Comparison of ENCODE assay signal across 17 cellular contexts in the genomic region with DNA sequence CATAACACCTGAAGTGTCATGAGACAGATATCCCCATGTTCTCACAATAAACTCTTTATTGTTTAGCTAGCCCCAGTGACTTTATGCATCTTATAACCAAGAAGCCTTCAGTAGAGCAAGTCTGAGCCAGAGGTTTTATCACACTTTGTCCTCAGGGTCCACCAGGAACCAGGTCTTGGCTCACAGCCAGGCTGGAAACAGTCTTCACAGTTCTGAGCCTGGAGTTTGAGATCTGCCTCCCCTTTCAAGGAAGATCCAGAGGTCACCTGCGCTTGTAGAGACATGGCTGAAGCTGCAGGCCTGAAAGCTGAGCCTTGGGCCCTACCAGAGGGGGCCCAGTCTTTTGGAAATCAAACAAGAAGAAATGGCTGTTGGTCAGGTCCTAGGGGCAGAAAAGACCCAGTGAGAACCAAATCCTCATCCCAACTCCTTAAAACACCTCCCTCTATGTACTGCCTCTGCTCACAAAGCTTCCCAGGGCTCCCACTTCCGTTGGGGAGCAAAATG. TPM values are rescaled to one million over a fixed set of nuclear protein-coding genes. Genes with fewer than 3 reads are reported as not detected.
A peak's percentile ranks its signal among the peaks of the same experiment; 100 is the strongest.
DNase-seq lines count a peak whose midpoint lies in the region; ATAC-seq and TF ChIP-seq lines count a peak whose summit lies in the region.
"Had no signal": no experiment of that assay in that cellular context is flagged by ENCODE, and none has a peak within 500 bp of the region (broad histone marks: within the 10 kb centered on the region; RNA-seq: fewer than 3 reads in every experiment).

No MANE protein-coding gene starts in this region.

- H3K36me3 Mint-ChIP-seq in CD4-positive, alpha-beta T cell (ENCODE audit: low read depth): peaks cover 64% of the 10 kb centered on the region
- H3K36me3 Mint-ChIP-seq in T-helper 17 cell (ENCODE audit: low read depth): peaks cover 17% of the 10 kb centered on the region

- H3K9me3 Mint-ChIP-seq in CD4-positive, alpha-beta T cell: no peaks in the 10 kb centered on the region
- H3K9me3 Mint-ChIP-seq: CD8-positive, alpha-beta memory T cell had no signal

- H3K27me3 Mint-ChIP-seq in CD4-positive, alpha-beta T cell: no peaks in the 10 kb centered on the region
- H3K27me3 Mint-ChIP-seq in T-helper 17 cell: no peaks in the 10 kb centered on the region
- H3K27me3 Mint-ChIP-seq: CD8-positive, alpha-beta memory T cell had no signal

- WGBS in prostate gland: 83% methylated on average over 2 of the region's 2 CpGs

- CTCF ChIA-PET in CD4-positive, alpha-beta T cell (lab: Charles Lee): no interaction called here

- no peak for TF ChIP-seq POLR2A in prostate gland (IDR thresholded peaks at IDR 0.05)
- TF ChIP-seq POLR2A in Peyer's patch (IDR thresholded peaks at IDR 0.05): no peak

- peaks cover 33% of the 10 kb centered on the region for H3K4me1 Mint-ChIP-seq in CD4-positive, alpha-beta T cell (ENCODE audit: low read depth)
- H3K4me1 Mint-ChIP-seq in T-helper 17 cell: peaks cover 38% of the 10 kb centered on the region

- no peak overlapping the region for H3K4me3 ChIP-seq in prostate gland
- H3K4me3 ChIP-seq in Peyer's patch: no peak overlapping the region
- H3K4me3 ChIP-seq in H7 (ENCODE audit: insufficient read depth, low read depth, low read length): no peak overlapping the region
- H3K4me3 ChIP-seq: BLaER1 treated with 17β-estradiol and CSF1 and Interleukin-3, amounts not matched to agents 10 nM and 100 nM had no signal

- TF ChIP-seq CTCF in CD4-positive, alpha-beta T cell (IDR thresholded peaks at IDR 0.05): no peak
- TF ChIP-seq CTCF in prostate gland (IDR thresholded peaks at IDR 0.05) (no peak), Peyer's patch (IDR thresholded peaks at IDR 0.05) (no peak)

- no peak overlapping the region for H3K4me3 Mint-ChIP-seq in CD4-positive, alpha-beta T cell
- H3K4me3 Mint-ChIP-seq in T-helper 17 cell: no peak overlapping the region

- no peak overlapping the region for H3K27ac Mint-ChIP-seq in CD4-positive, alpha-beta T cell
- H3K27ac Mint-ChIP-seq in T-helper 17 cell: peak overlapping the region; percentile 29

- POLR2A ChIA-PET in CD4-positive, alpha-beta T cell (lab: Charles Lee): interaction anchor here (1.1 to 2.4 kb wide), 3 partner anchors 12 to 83 kb away, joined by 3 to 6 read pairs (median 5); a partner anchor contains a TSS

- no peak for ATAC-seq in CD4-positive, alpha-beta T cell (ENCODE audit: poor library complexity)
- no peak for ATAC-seq in T-helper 17 cell
- ATAC-seq in GM18867 (IDR thresholded peaks at IDR 0.05; ENCODE audit: unreplicated experiment): no peak
- ATAC-seq: PC-3 had no signal

- intact Hi-C loops in CD4-positive, alpha-beta T cell (cut with DNase I, micrococcal nuclease): loop anchor here (5.0 to 10.0 kb wide), 6 partner anchors 65 to 1387 kb away; a partner anchor contains a TSS
- intact Hi-C loops in prostate gland (cut with DNase I): loop anchor here (5.0 kb wide), 4 partner anchors 57 to 278 kb away; a partner anchor contains a TSS

- peak overlapping the region; percentile 9 for H3K27ac ChIP-seq in CD4-positive, alpha-beta T cell (ENCODE audit: low read depth, low read length)
- no peak overlapping the region for H3K27ac ChIP-seq in prostate gland
- H3K27ac ChIP-seq in Peyer's patch: no peak overlapping the region
- H3K27ac ChIP-seq: BLaER1 treated with 17β-estradiol and CSF1 and Interleukin-3, amounts not matched to agents 10 nM and 100 nM; RWPE1 had no signal

- no peaks in the 10 kb centered on the region for H3K27me3 ChIP-seq in CD4-positive, alpha-beta T cell (ENCODE audit: control insufficient read depth, insufficient read depth, low read length)
- H3K27me3 ChIP-seq in prostate gland (replicated peaks; ENCODE audit: insufficient read depth) (no peaks in the 10 kb centered on the region), Peyer's patch (no peaks in the 10 kb centered on the region), H7 (ENCODE audit: control insufficient read depth, insufficient read depth, low read length) (no peaks in the 10 kb centered on the region)
- H3K27me3 ChIP-seq: BLaER1 treated with 17β-estradiol and CSF1 and Interleukin-3, amounts not matched to agents 10 nM and 100 nM had no signal

- H3K36me3 ChIP-seq in prostate gland: peaks cover 7 to 22% of the 10 kb centered on the region in 2 donors
- peaks cover 0 to 62% (median 0%) of the 10 kb centered on the region in 3 donors for H3K36me3 ChIP-seq in Peyer's patch
- H3K36me3 ChIP-seq in H7 (replicated peaks; ENCODE audit: control insufficient read depth, insufficient read depth, low read length): peaks cover 15% of the 10 kb centered on the region

- no peaks in the 10 kb centered on the region for H3K9me3 ChIP-seq in CD4-positive, alpha-beta T cell (ENCODE audit: control insufficient read depth, low read length)
- no peaks in the 10 kb centered on the region for H3K9me3 ChIP-seq in T-helper 17 cell (ENCODE audit: control insufficient read depth, low read length, poor library complexity, severe bottlenecking)
- H3K9me3 ChIP-seq in prostate gland: no peaks in the 10 kb centered on the region
- H3K9me3 ChIP-seq in Peyer's patch: no peaks in the 10 kb centered on the region
- H3K9me3 ChIP-seq: BLaER1 treated with 17β-estradiol and CSF1 and Interleukin-3, amounts not matched to agents 10 nM and 100 nM had no signal

- no peak for DNase-seq in CD4-positive, alpha-beta T cell
- no peak for DNase-seq in T-helper 17 cell
- peak; percentile 6 for DNase-seq in islet precursor cell
- DNase-seq in prostate gland (ENCODE audit: low spot score): peak; percentile 4
- no peak for DNase-seq in Peyer's patch
- no peak for DNase-seq in H7
- DNase-seq: CD8-positive, alpha-beta memory T cell; GOT3; KBM-7; NCI-H1105 treated with DMSO at 0.1 percent for 48 hours; NCI-H1694 treated with DMSO at 0.1 percent for 48 hours; NCI-H510A treated with DMSO at 0.1 percent for 48 hours; PC-3; SIG-M5 had no signal

- H3K4me1 ChIP-seq in prostate gland (replicated peaks) (peaks cover 7% of the 10 kb centered on the region), Peyer's patch (peaks cover 0 to 26% (median 4%) of the 10 kb centered on the region in 4 donors)

RNA-seq across cellular contexts. Expression of a gene that starts 3.5 kb away (rescaled TPM):
- total RNA-seq in CD4-positive, alpha-beta T cell: 10 to 100 TPM; 25.7 to 27.3 TPM
- total RNA-seq in T-helper 17 cell: 10 to 100 TPM; 18.5 to 26.7 TPM
- 10 to 100 TPM; 16.4 to 16.6 TPM for total RNA-seq in prostate gland
- 10 to 100 TPM; 11.4 to 28.9 (median 17.5) TPM for total RNA-seq in Peyer's patch
- 18.0 and 20.1 TPM in 2 replicates for total RNA-seq in H7 (2014; rRNA removed; shearing (Covaris generic))

RNA-seq across cellular contexts. Expression of a gene that starts 3.6 kb away (rescaled TPM):
- total RNA-seq in CD4-positive, alpha-beta T cell: 10 to 100 TPM; 19.2 to 21.0 TPM
- total RNA-seq in T-helper 17 cell (10 to 100 TPM; 70.2 to 70.6 TPM), prostate gland (100 to 1,000 TPM; 172 to 195 TPM), Peyer's patch (100 to 1,000 TPM in 2 of 4 donors, 10 to 100 TPM in 2; 81.1 to 121 (median 97.3) TPM)
- 114 and 130 TPM in 2 replicates for total RNA-seq in H7 (2014; rRNA removed; shearing (Covaris generic))

RNA-seq across cellular contexts. Expression of a gene that starts 12.1 kb away (rescaled TPM):
- total RNA-seq in CD4-positive, alpha-beta T cell: 100 to 1,000 TPM; 154 to 164 TPM
- total RNA-seq in T-helper 17 cell (100 to 1,000 TPM; 124 to 132 TPM), prostate gland (100 to 1,000 TPM; 130 to 193 TPM), Peyer's patch (10 to 100 TPM; 55.9 to 90.8 (median 74.5) TPM)
- total RNA-seq in H7 (2014; rRNA removed; shearing (Covaris generic)): 121 and 198 TPM in 2 replicates

RNA-seq across cellular contexts. Expression of a gene that starts 19.3 kb away (rescaled TPM):
- total RNA-seq in CD4-positive, alpha-beta T cell: 10 to 100 TPM; 29.7 to 34.4 TPM
- total RNA-seq in T-helper 17 cell: 10 to 100 TPM; 77.1 to 84.6 TPM
- 100 to 1,000 TPM in 1 of 2 donors, 10 to 100 TPM in 1; 94.6 to 147 TPM for total RNA-seq in prostate gland
- total RNA-seq in Peyer's patch: 100 to 1,000 TPM in 3 of 4 donors, 10 to 100 TPM in 1; 79.2 to 232 (median 134) TPM
- total RNA-seq in H7 (2014; rRNA removed; shearing (Covaris generic)): 13.9 and 17.1 TPM in 2 replicates

RNA-seq across cellular contexts. Expression of a gene that starts 55.7 kb away (rescaled TPM):
- 1 to 10 TPM; 9.7 TPM for total RNA-seq in CD4-positive, alpha-beta T cell
- total RNA-seq in T-helper 17 cell: 1 to 10 TPM; 1.8 to 8.0 TPM
- 10 to 100 TPM; 11.2 to 17.4 TPM for total RNA-seq in prostate gland
- total RNA-seq in Peyer's patch: 10 to 100 TPM in 2 of 4 donors, 1 to 10 TPM in 2; 2.8 to 12.4 (median 9.7) TPM
- total RNA-seq in H7 (2014; rRNA removed; shearing (Covaris generic)): 15.7 and 16.8 TPM in 2 replicates

Comparison
In these comparisons a context has a peak if more than half of its experiments do, and no peak if none do; other contexts are left out.
1. DNase-seq: peak in islet precursor cell (single experiment) and prostate gland (single experiment); none in CD4-positive, alpha-beta T cell (0 of 10), T-helper 17 cell (0 of 3), Peyer's patch (0 of 3) and H7 (single experiment).